Comparison of ENCODE assay signal across 1 cellular context in the genomic region with DNA sequence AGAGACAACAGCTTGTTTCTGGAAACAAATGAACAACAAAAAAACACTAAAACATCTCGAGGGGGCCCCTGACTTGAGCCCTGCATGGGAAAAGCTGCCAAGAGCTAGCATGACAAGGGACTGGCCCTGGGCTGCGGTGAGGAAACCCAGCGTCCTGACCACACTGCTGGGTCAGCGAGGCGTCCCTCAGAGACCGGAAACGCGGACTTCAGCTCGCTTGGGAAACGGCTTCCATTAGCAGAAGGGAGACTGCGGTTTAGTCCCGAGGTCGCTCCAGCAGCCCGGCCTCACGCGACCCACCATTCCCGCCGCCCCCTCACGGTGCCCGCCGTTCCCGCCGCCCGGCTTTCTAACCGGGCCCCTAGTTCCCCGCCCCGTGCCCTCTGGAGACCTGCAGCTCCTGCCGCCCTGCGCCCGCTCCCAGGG.
TF ChIP-seq lines count a peak whose summit lies in the region.

No MANE protein-coding gene starts in this region.

TF ChIP-seq in IMR-90, 13 proteins besides CTCF, POLR2A, EP300 and RAD21 (continued from another document):
- TF ChIP-seq MAFK (IDR thresholded peaks at IDR 0.05; ENCODE audit: low read depth, low read length) (peak; percentile 32; the same call in 1 of the 2 replicates), BHLHE40 (IDR thresholded peaks at IDR 0.05; ENCODE audit: low read depth, low read length) (peak; percentile 88), CEBPB (IDR thresholded peaks at IDR 0.05; ENCODE audit: low read depth, low read length) (peak; percentile 66)
- TF ChIP-seq, protein P1, sequence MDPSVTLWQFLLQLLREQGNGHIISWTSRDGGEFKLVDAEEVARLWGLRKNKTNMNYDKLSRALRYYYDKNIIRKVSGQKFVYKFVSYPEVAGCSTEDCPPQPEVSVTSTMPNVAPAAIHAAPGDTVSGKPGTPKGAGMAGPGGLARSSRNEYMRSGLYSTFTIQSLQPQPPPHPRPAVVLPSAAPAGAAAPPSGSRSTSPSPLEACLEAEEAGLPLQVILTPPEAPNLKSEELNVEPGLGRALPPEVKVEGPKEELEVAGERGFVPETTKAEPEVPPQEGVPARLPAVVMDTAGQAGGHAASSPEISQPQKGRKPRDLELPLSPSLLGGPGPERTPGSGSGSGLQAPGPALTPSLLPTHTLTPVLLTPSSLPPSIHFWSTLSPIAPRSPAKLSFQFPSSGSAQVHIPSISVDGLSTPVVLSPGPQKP (IDR thresholded peaks at IDR 0.05; ENCODE audit: borderline replicate concordance, low read depth, low read length) = no peak
